1 cellular context compared by ENCODE assay signal in the genomic region with DNA sequence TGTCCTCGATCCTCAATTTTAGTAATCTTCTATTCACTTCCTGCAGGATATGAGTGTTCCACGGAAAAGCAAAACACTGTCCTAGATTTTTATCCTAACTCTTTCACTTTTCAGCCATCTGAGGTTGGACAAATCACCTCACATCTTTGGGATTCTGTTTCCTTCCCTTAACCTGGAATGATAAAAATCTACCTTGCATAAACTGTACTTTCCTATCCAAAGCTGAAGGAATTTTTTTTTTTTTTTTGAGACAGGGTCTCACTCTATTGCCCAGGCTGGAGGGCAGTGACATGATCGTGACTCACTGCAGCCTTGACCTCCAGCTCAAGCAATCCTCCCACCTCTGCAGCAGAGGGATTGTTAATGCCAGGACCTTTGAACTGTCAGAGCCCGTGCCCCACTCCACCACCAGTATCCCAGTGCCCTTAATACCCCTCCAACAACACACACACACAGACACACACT.
TF ChIP-seq lines count a peak whose summit lies in the region.

No MANE protein-coding gene starts in this region.

TF ChIP-seq in endothelial cell of umbilical vein, 7 proteins besides CTCF, POLR2A, EP300 and RAD21:
- TF ChIP-seq JUN (IDR thresholded peaks at IDR 0.05; ENCODE audit: borderline replicate concordance, insufficient read depth, insufficient read length, low read depth): no peak
- TF ChIP-seq GATA2 (IDR thresholded peaks at IDR 0.05; ENCODE audit: insufficient read depth, insufficient read length, low read depth, low read length): peak; percentile 97
- peak; percentile 94 for TF ChIP-seq FOS (IDR thresholded peaks at IDR 0.05; ENCODE audit: borderline replicate concordance, insufficient read depth, low read length)
